ENCODE assay signal across 12 cellular contexts in genomic region chr6:167664678-167665445, GRCh38.
"Had no signal": no experiment of that assay in that cellular context is flagged by ENCODE, and none has a peak within 500 bp of the region (broad histone marks: within the 10 kb centered on the region; RNA-seq: fewer than 3 reads in every experiment).

No MANE protein-coding gene starts in this region.

- H3K27ac ChIP-seq: adrenal gland, esophagus muscularis mucosa, parathyroid adenoma, upper lobe of right lung had no signal

- H3K9me3 ChIP-seq: adrenal gland, esophagus muscularis mucosa, upper lobe of right lung had no signal

- H3K9me3 Mint-ChIP-seq: stimulated activated naive B cell treated with anti-CD40 and anti-IgM and Interleukin-4, amounts not matched to agents 10 μg/mL and 1 μg/mL and 100 μg/mL, for 72 hours had no signal

- H3K4me1 ChIP-seq: adrenal gland, parathyroid adenoma, upper lobe of right lung had no signal

- H3K27me3 ChIP-seq: adrenal gland, upper lobe of right lung had no signal

- H3K9ac ChIP-seq: parathyroid adenoma had no signal

- H3K4me1 Mint-ChIP-seq: immature natural killer cell; stimulated activated naive B cell treated with anti-CD40 and anti-IgM and Interleukin-4, amounts not matched to agents 10 μg/mL and 1 μg/mL and 100 μg/mL, for 72 hours had no signal

- H3K4me3 Mint-ChIP-seq: immature natural killer cell; stimulated activated naive B cell treated with anti-CD40 and anti-IgM and Interleukin-4, amounts not matched to agents 10 μg/mL and 1 μg/mL and 100 μg/mL, for 72 hours had no signal

- H3K4me2 ChIP-seq: smooth muscle cell had no signal

- ATAC-seq: left lobe of liver; stimulated activated naive B cell treated with anti-CD40 and anti-IgM and Interleukin-4, amounts not matched to agents 10 μg/mL and 1 μg/mL and 100 μg/mL, for 72 hours; upper lobe of right lung had no signal

- DNase-seq: activated naive CD4-positive, alpha-beta T cell treated with anti-CD3 and anti-CD28 coated beads, Interleukin-2, amount 50 U/mL, for 16 hours; adrenal gland; glutamatergic neuron; immature natural killer cell; mammary epithelial cell; stimulated activated CD4-positive, alpha-beta T cell treated with anti-CD3 and anti-CD28 coated beads, Interleukin-1b, Interleukin-23, amount 100 ng/mL, for 48 hours; stimulated activated naive B cell treated with anti-CD40 and anti-IgM and Interleukin-4, amounts not matched to agents 10 μg/mL and 1 μg/mL and 100 μg/mL, for 72 hours; upper lobe of right lung had no signal

- H3K36me3 Mint-ChIP-seq: immature natural killer cell; stimulated activated naive B cell treated with anti-CD40 and anti-IgM and Interleukin-4, amounts not matched to agents 10 μg/mL and 1 μg/mL and 100 μg/mL, for 72 hours had no signal

- H2AFZ ChIP-seq: parathyroid adenoma had no signal

- H3K36me3 ChIP-seq: adrenal gland, esophagus muscularis mucosa, upper lobe of right lung had no signal

- H3K27ac Mint-ChIP-seq: immature natural killer cell; stimulated activated naive B cell treated with anti-CD40 and anti-IgM and Interleukin-4, amounts not matched to agents 10 μg/mL and 1 μg/mL and 100 μg/mL, for 72 hours had no signal

- H3K4me3 ChIP-seq: adrenal gland, esophagus muscularis mucosa, smooth muscle cell, upper lobe of right lung had no signal
